In the genomic region with DNA sequence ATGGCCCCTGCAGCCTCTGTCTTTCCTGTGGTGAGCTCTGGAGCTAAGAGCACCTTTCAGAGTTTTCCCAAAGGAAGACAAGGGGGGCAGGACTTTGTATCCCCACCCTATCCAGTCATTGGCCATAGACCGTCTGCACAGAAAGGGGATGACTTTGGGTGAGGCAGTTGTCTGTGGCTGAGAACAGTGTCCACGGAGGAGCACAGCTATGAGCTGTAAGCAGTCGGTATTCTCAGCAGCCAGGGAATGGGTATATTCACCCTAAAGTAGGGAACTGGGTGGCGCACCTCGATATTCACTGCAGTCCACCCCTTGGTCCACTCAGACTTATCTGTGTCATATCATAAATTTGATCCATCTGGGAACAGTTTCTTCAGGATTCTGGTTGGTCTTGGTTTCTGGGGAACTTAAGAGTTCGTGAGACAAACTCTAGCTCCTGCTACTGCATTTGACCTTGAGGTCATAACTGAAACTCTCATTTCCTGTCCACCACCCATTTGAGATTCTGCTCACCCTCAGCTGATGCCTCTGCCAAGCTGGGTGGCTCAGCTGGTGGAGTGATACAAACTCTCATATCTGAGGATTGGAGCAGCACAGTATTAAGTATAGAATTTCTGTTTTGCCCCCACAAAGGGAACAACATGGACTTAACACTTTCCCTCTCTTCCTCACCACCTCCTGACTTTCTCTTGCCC, we compare ENCODE assay signal across 14 cellular contexts. TPM values are rescaled to one million over a fixed set of nuclear protein-coding genes. Genes with fewer than 3 reads are reported as not detected.
A peak's percentile ranks its signal among the peaks of the same experiment; 100 is the strongest.
DNase-seq lines count a peak whose midpoint lies in the region; ATAC-seq and TF ChIP-seq lines count a peak whose summit lies in the region.
"Had no signal": no experiment of that assay in that cellular context is flagged by ENCODE, and none has a peak within 500 bp of the region (broad histone marks: within the 10 kb centered on the region; RNA-seq: fewer than 3 reads in every experiment).

No MANE protein-coding gene starts in this region.

- no peaks in the 10 kb centered on the region for H3K36me3 ChIP-seq in mucosa of descending colon (ENCODE audit: low read depth)
- H3K36me3 ChIP-seq: thoracic aorta had no signal

- H3K9me3 ChIP-seq in mucosa of descending colon = no peaks in the 10 kb centered on the region
- H3K9me3 ChIP-seq: thoracic aorta had no signal

- intact Hi-C loops in mucosa of descending colon (cut with DNase I, micrococcal nuclease) = no loop called here

- no peak overlapping the region for H3K4me3 ChIP-seq in mucosa of descending colon
- H3K4me3 ChIP-seq: dorsolateral prefrontal cortex, thoracic aorta had no signal

- no peak for TF ChIP-seq CTCF in mucosa of descending colon (IDR thresholded peaks at IDR 0.05)

- no peaks in the 10 kb centered on the region for H3K4me1 ChIP-seq in mucosa of descending colon (ENCODE audit: low read depth)

- ATAC-seq in GM19395 (IDR thresholded peaks at IDR 0.05; ENCODE audit: unreplicated experiment) (peak; percentile 93), HG02840 (IDR thresholded peaks at IDR 0.05; ENCODE audit: low FRiP score, unreplicated experiment) (peak; percentile 54), HG03571 (IDR thresholded peaks at IDR 0.05; ENCODE audit: unreplicated experiment) (peak; percentile 92), mucosa of descending colon (no peak)
- ATAC-seq: naive thymus-derived CD4-positive, alpha-beta T cell had no signal

- DNase-seq in Ammon's horn (ENCODE audit: low spot score) = no peak
- no peak for DNase-seq in NCI-H128 (lab: John Stamatoyannopoulos, UW; ENCODE audit: unreplicated experiment)
- no peak for DNase-seq in AG08396 (ENCODE audit: low spot score)
- no peak for DNase-seq in mucosa of descending colon
- DNase-seq: activated gamma-delta T cell; dorsolateral prefrontal cortex; naive thymus-derived CD4-positive, alpha-beta T cell; NCI-H526 treated with DMSO at 0.1 percent for 48 hours; stimulated activated CD4-positive, alpha-beta T cell treated with anti-CD3 and anti-CD28 coated beads, Interleukin-4, amount 100 ng/mL, for 1 hour; T-helper 9 cell had no signal

RNA-seq across cellular contexts. Expression of gene SCG2, which starts 45.2 kb away (rescaled TPM):
- total RNA-seq in mucosa of descending colon = 10 to 100 TPM in 1 of 3 donors, 1 to 10 TPM in 2; 3.5 to 11.5 (median 4.2) TPM
